Comparison of ENCODE assay signal across 19 cellular contexts in genomic region chr4:47474799-47475198, GRCh38.
"Had no signal": no experiment of that assay in that cellular context is flagged by ENCODE, and none has a peak within 500 bp of the region (broad histone marks: within the 10 kb centered on the region; RNA-seq: fewer than 3 reads in every experiment).

No MANE protein-coding gene starts in this region.

- DNase-seq: islet precursor cell; left ventricle myocardium inferior; mesendoderm; naive B cell; ovary; stimulated activated CD4-positive, alpha-beta T cell treated with anti-CD3 and anti-CD28 coated beads, Interleukin-12 subunit alpha, Interleukin-12 subunit beta, amount 100 ng/mL, for 4 hours; stimulated activated CD4-positive, alpha-beta T cell treated with anti-CD3 and anti-CD28 coated beads, Interleukin-15, amount 100 ng/mL, for 24 hours; stimulated activated CD4-positive, alpha-beta T cell treated with anti-CD3 and anti-CD28 coated beads, Interleukin-2, amount 100 ng/mL, for 24 hours; stimulated activated CD4-positive, alpha-beta T cell treated with anti-CD3 and anti-CD28 coated beads, Interleukin-4, amount 100 ng/mL, for 1 hour; stimulated activated naive B cell treated with anti-CD40 and anti-IgM and Interleukin-4, amounts not matched to agents 10 μg/mL and 1 μg/mL and 100 μg/mL, for 72 hours; stimulated activated naive CD8-positive, alpha-beta T cell treated with anti-CD3 and anti-CD28 coated beads, Interleukin-15, Interleukin-2, amounts not matched to agents 100 U/mL and 50 U/mL, for 24 hours; stomach; testis; thyroid gland; uterus had no signal

- H3K4me3 ChIP-seq: hepatocyte, left ventricle myocardium inferior, lung, ovary, right atrium auricular region, skin epidermis, stomach, testis, thyroid gland, uterus had no signal

- H3K36me3 ChIP-seq: left ventricle myocardium inferior, ovary, right atrium auricular region, stomach, thyroid gland, uterus had no signal

- H3K9me3 ChIP-seq: left ventricle myocardium inferior, ovary, right atrium auricular region, stomach, testis, thyroid gland, uterus had no signal

- H3K27me3 ChIP-seq: hepatocyte, ovary, right atrium auricular region, stomach, testis, thyroid gland, uterus had no signal

- H3K4me1 ChIP-seq: left ventricle myocardium inferior, right atrium auricular region, stomach, testis, thyroid gland, uterus had no signal
